8 cellular contexts compared by ENCODE assay signal in genomic region chr1:235253219-235253640, GRCh38.
A peak's percentile ranks its signal among the peaks of the same experiment; 100 is the strongest.
DNase-seq lines count a peak whose midpoint lies in the region; ATAC-seq and TF ChIP-seq lines count a peak whose summit lies in the region.

No MANE protein-coding gene starts in this region.

- DNase-seq in NCI-H446 (lab: John Stamatoyannopoulos, UW) (peak; percentile 82 to 84), dedifferentiated amniotic fluid mesenchymal stem cell (ENCODE audit: extremely low spot score) (peak; percentile 86), lower lobe of right lung (no peak)
- peak; percentile 31 for DNase-seq in activated CD4-positive, alpha-beta T cell treated with anti-CD3 and anti-CD28 coated beads for 1 hour
- DNase-seq in stimulated activated CD8-positive, alpha-beta memory T cell treated with anti-CD3 and anti-CD28 coated beads, Interleukin-12 subunit alpha, Interleukin-12 subunit beta, amount 100 ng/mL, for 4 hours (ENCODE audit: low read depth): peak; percentile 24

- peak; percentile 90 for TF ChIP-seq CTCF in GM12873 (IDR thresholded peaks at IDR 0.05; ENCODE audit: insufficient read depth, low read depth, low read length, missing control alignments)
- peak; percentile 89 for TF ChIP-seq CTCF in lower lobe of right lung (IDR thresholded peaks at IDR 0.05)

- no peaks in the 10 kb centered on the region for H3K27me3 ChIP-seq in lower lobe of right lung (ENCODE audit: low read depth)

- H3K4me1 ChIP-seq in lower lobe of right lung: peaks cover under 1% of the 10 kb centered on the region

- no peak overlapping the region for H3K4me3 ChIP-seq in lower lobe of right lung

- peak; percentile 68 for ATAC-seq in HG03066 (IDR thresholded peaks at IDR 0.05; ENCODE audit: low read depth, unreplicated experiment)
- ATAC-seq in lower lobe of right lung: peak; percentile 93 to 94
- no peak for ATAC-seq in HG02884 (IDR thresholded peaks at IDR 0.05; ENCODE audit: unreplicated experiment)

- H3K27ac ChIP-seq in lower lobe of right lung: no peak overlapping the region

- H3K9me3 ChIP-seq in lower lobe of right lung: no peaks in the 10 kb centered on the region

- intact Hi-C loops in lower lobe of right lung (cut with DNase I): loop anchor here (5.0 kb wide), 1 partner anchor 164 kb away; no protein-coding TSS in a partner anchor

- H3K36me3 ChIP-seq in lower lobe of right lung: peaks cover 16% of the 10 kb centered on the region
